Comparison of ENCODE assay signal across 28 cellular contexts in the genomic region with DNA sequence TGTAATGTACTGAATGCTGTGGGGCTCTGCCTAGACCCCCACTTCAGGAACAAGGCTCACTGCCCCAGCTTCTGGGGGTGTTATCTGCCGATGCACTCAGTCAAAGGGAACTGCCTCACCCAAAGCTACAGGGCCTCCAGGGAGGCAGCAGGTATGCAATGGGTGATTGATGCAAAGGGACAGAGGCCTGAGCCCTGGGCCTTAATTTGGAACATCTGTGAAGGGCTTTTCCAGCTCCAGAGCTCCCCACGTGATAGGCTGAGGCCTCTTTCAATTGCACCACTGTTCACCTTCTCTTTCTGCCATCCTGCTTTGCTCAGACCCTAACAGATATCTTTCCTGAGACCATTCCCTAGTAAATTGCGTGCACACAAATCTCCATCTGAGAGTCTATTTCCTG.
"Had no signal": no experiment of that assay in that cellular context is flagged by ENCODE, and none has a peak within 500 bp of the region (broad histone marks: within the 10 kb centered on the region; RNA-seq: fewer than 3 reads in every experiment).

No MANE protein-coding gene starts in this region.

- H3K27ac ChIP-seq: adrenal gland, brain microvascular endothelial cell, coronary artery, dorsolateral prefrontal cortex, epithelial cell of prostate, foreskin keratinocyte, gastrocnemius medialis, heart right ventricle, hepatocyte, VCaP had no signal

- H3K36me3 ChIP-seq: adrenal gland, brain microvascular endothelial cell, gastrocnemius medialis, heart right ventricle had no signal

- H3K36me3 Mint-ChIP-seq: activated naive CD8-positive, alpha-beta T cell had no signal

- H3K4me1 Mint-ChIP-seq: activated B cell treated with CpG ODN at 0.5 μM for 24 hours; activated T-helper 17 cell treated with anti-CD3 and anti-CD28 coated beads, Interleukin-2, amount 50 U/mL, for 72 hours; central memory CD8-positive, alpha-beta T cell had no signal

- H3K27me3 Mint-ChIP-seq: activated B cell treated with CpG ODN at 0.5 μM for 24 hours; activated naive CD8-positive, alpha-beta T cell; activated T-helper 17 cell treated with anti-CD3 and anti-CD28 coated beads, Interleukin-2, amount 50 U/mL, for 72 hours; central memory CD8-positive, alpha-beta T cell had no signal

- H3K4me1 ChIP-seq: adrenal gland, foreskin keratinocyte, heart right ventricle had no signal

- H3K9me3 Mint-ChIP-seq: activated B cell treated with CpG ODN at 0.5 μM for 24 hours; activated CD8-positive, alpha-beta T cell treated with anti-CD3 and anti-CD28 coated beads for 36 hours; activated T-cell treated with anti-CD3 and anti-CD28 coated beads, Interleukin-2, amount 50 U/mL, for 4 hours; activated T-helper 17 cell treated with anti-CD3 and anti-CD28 coated beads, Interleukin-2, amount 50 U/mL, for 72 hours; central memory CD8-positive, alpha-beta T cell; dendritic cell treated with granulocyte-macrophage colony-stimulating factor and Interleukin-4, amounts not matched to agents 40 ng/mL and 50 ng/mL, for 4 days had no signal

- H3K4me3 Mint-ChIP-seq: activated B cell treated with CpG ODN at 0.5 μM for 24 hours; activated CD8-positive, alpha-beta T cell treated with anti-CD3 and anti-CD28 coated beads for 36 hours; activated naive CD8-positive, alpha-beta T cell; activated T-cell treated with anti-CD3 and anti-CD28 coated beads, Interleukin-2, amount 50 U/mL, for 4 hours; activated T-helper 17 cell treated with anti-CD3 and anti-CD28 coated beads, Interleukin-2, amount 50 U/mL, for 72 hours; central memory CD8-positive, alpha-beta T cell; dendritic cell treated with granulocyte-macrophage colony-stimulating factor and Interleukin-4, amounts not matched to agents 40 ng/mL and 50 ng/mL, for 4 days had no signal

- H3K27me3 ChIP-seq: adrenal gland, brain microvascular endothelial cell, dorsolateral prefrontal cortex, foreskin keratinocyte, gastrocnemius medialis, heart right ventricle, hepatocyte had no signal

- H3K27ac Mint-ChIP-seq: activated B cell treated with CpG ODN at 0.5 μM for 24 hours; activated CD8-positive, alpha-beta T cell treated with anti-CD3 and anti-CD28 coated beads for 36 hours; activated naive CD8-positive, alpha-beta T cell; activated T-helper 17 cell treated with anti-CD3 and anti-CD28 coated beads, Interleukin-2, amount 50 U/mL, for 72 hours; dendritic cell treated with granulocyte-macrophage colony-stimulating factor and Interleukin-4, amounts not matched to agents 40 ng/mL and 50 ng/mL, for 4 days had no signal

- H3K9me3 ChIP-seq: adrenal gland, gastrocnemius medialis, heart right ventricle had no signal

- DNase-seq: activated B cell treated with CpG ODN at 0.5 μM for 24 hours; activated CD4-positive, alpha-beta T cell treated with anti-CD3 and anti-CD28 coated beads for 48 hours; activated CD4-positive, alpha-beta T cell treated with anti-CD3 and anti-CD28 coated beads, Interleukin-2, amount 50 U/mL, for 1 hour; activated CD4-positive, alpha-beta T cell treated with anti-CD3 and anti-CD28 coated beads, Interleukin-2, amount 50 U/mL, for 48 hours; activated CD8-positive, alpha-beta memory T cell treated with anti-CD3 and anti-CD28 coated beads for 24 hours; activated CD8-positive, alpha-beta T cell treated with anti-CD3 and anti-CD28 coated beads for 36 hours; activated effector memory CD4-positive, alpha-beta T cell treated with Interleukin-2 at 50 U/mL for 16 hours; activated gamma-delta T cell treated with Interleukin-2 at 50 U/mL for 16 hours; activated naive CD4-positive, alpha-beta T cell treated with anti-CD3 and anti-CD28 coated beads, Interleukin-2, amount 50 U/mL, for 16 hours; activated naive CD4-positive, alpha-beta T cell treated with Interleukin-2 at 50 U/mL for 16 hours; activated T-cell treated with anti-CD3 and anti-CD28 coated beads, Interleukin-2, amount 50 U/mL, for 4 hours; adrenal gland; brain microvascular endothelial cell; dorsolateral prefrontal cortex; effector CD4-positive, alpha-beta T cell; gastrocnemius medialis; heart right ventricle; T-helper 2 cell had no signal

- ATAC-seq: activated CD4-positive, CD25-positive, alpha-beta regulatory T cell treated with anti-CD3 and anti-CD28 coated beads, Interleukin-2, amount 50 U/mL, for 24 hours; activated CD8-positive, alpha-beta T cell treated with anti-CD3 and anti-CD28 coated beads for 36 hours; activated T-cell treated with anti-CD3 and anti-CD28 coated beads, Interleukin-2, amount 50 U/mL, for 4 hours; activated T-helper 17 cell treated with anti-CD3 and anti-CD28 coated beads, Interleukin-2, amount 50 U/mL, for 72 hours; gastrocnemius medialis; heart right ventricle had no signal

- H3K4me3 ChIP-seq: adrenal gland, coronary artery, dorsolateral prefrontal cortex, gastrocnemius medialis, heart right ventricle, hepatocyte had no signal
